In genomic region chr19:42386974-42387707, GRCh38 we compare ENCODE assay signal across 8 cellular contexts. TPM values are rescaled to one million over a fixed set of nuclear protein-coding genes. Genes with fewer than 3 reads are reported as not detected.
A peak's percentile ranks its signal among the peaks of the same experiment; 100 is the strongest.
DNase-seq lines count a peak whose midpoint lies in the region; ATAC-seq and TF ChIP-seq lines count a peak whose summit lies in the region.

No MANE protein-coding gene starts in this region.

- peaks cover 0 to 5% (median 4%) of the 10 kb centered on the region in 4 donors for H3K4me1 ChIP-seq in liver (ENCODE audit: control insufficient read depth in 4 of 4, insufficient read depth in 4 of 4, low read length in 3 of 4)

- WGBS in liver = 4% methylated on average over 48 of the region's 48 CpGs

- DNase-seq in AG09309 (ENCODE audit: low read depth) (no peak), H7 (peak; percentile 97), NCI-H2227 treated with DMSO at 0.1 percent for 48 hours (lab: John Stamatoyannopoulos, UW) (peak; percentile 97), choroid plexus epithelial cell (ENCODE audit: low read depth) (peak; percentile 41)
- DNase-seq in activated CD4-positive, CD25-positive, alpha-beta regulatory T cell treated with anti-CD3 and anti-CD28 coated beads, Interleukin-2, amount 50 U/mL, for 72 hours = peak; percentile 71
- peak; percentile 33 to 71 (median 44) for DNase-seq in stimulated activated CD4-positive, alpha-beta T cell treated with anti-CD3 and anti-CD28 coated beads, TNF-alpha, amount 100 ng/mL, for 24 hours (ENCODE audit: low read depth in 3 of 3)

- ATAC-seq in HG03039 (IDR thresholded peaks at IDR 0.05; ENCODE audit: unreplicated experiment) = no peak

- no peak overlapping the region for H3K9ac ChIP-seq in liver (ENCODE audit: low read depth in 1 of 2, low read length in 2 of 2)

- TF ChIP-seq RAD21 in liver (IDR thresholded peaks at IDR 0.05) = peak; percentile 49 to 68

- H3K9me3 ChIP-seq in liver (ENCODE audit: control insufficient read depth in 4 of 4, low read length in 3 of 4) = no peaks in the 10 kb centered on the region

- H3K27me3 ChIP-seq in H7 (ENCODE audit: control insufficient read depth, insufficient read depth, low read length) (peaks cover 17% of the 10 kb centered on the region), liver (ENCODE audit: control insufficient read depth in 4 of 4, insufficient read depth in 4 of 4, low read length in 3 of 4) (peaks cover 0 to 6% (median 0%) of the 10 kb centered on the region in 4 donors)

- TF ChIP-seq CTCF in AG09309 (IDR thresholded peaks at IDR 0.05; ENCODE audit: control insufficient read depth, insufficient read depth, low read depth, low read length, missing control alignments) (peak; percentile 60), choroid plexus epithelial cell (conservative IDR thresholded peaks at IDR 0.05; ENCODE audit: low read depth, low read length) (peak; percentile 47), liver (IDR thresholded peaks at IDR 0.05; ENCODE audit: low read depth, low read length, missing input control) (peak; percentile 40)

- H3K4me3 ChIP-seq in AG09309 (ENCODE audit: control insufficient read depth, low read depth, low read length) = peak overlapping the region; percentile 44
- peak overlapping the region; percentile 69 for H3K4me3 ChIP-seq in H7 (ENCODE audit: insufficient read depth, low read depth, low read length)
- peak overlapping the region; percentile 49 for H3K4me3 ChIP-seq in choroid plexus epithelial cell (ENCODE audit: low read depth, low read length)
- peak overlapping the region in 2 of 3 donors; percentile 29 to 33 for H3K4me3 ChIP-seq in liver (ENCODE audit: low read depth in 1 of 3, low read length in 3 of 3)

- H3K27ac ChIP-seq in liver (ENCODE audit: low read depth in 1 of 2, low read length in 2 of 2) = no peak overlapping the region

- H3K36me3 ChIP-seq in H7 (replicated peaks; ENCODE audit: control insufficient read depth, insufficient read depth, low read length) = no peaks in the 10 kb centered on the region
- no peaks in the 10 kb centered on the region for H3K36me3 ChIP-seq in liver (ENCODE audit: control insufficient read depth in 4 of 4, insufficient read depth in 3 of 4, low read depth in 1 of 4, low read length in 3 of 4)

TF ChIP-seq in liver, 16 proteins besides CTCF, POLR2A, EP300 and RAD21:
- TF ChIP-seq RXRA (IDR thresholded peaks at IDR 0.05) = peak in 1 of 2 donors; percentile 12
- no peak for TF ChIP-seq HNF4A (conservative IDR thresholded peaks at IDR 0.05)
- no peak for TF ChIP-seq NR2F2 (IDR thresholded peaks at IDR 0.05)
TF ChIP-seq in liver: peak in this region for 1.

RNA-seq across cellular contexts. Expression of gene CNFN, which starts 3.0 kb away (rescaled TPM):
- 7.8 and 11.5 TPM in 2 replicates for total RNA-seq in H7 (2014; rRNA removed; shearing (Covaris generic))
- not detected for total RNA-seq in liver
- polyA plus RNA-seq in liver = 1 to 10 TPM in 1 of 2 donors, under 1 TPM in 1; 0.57 to 1.2 TPM

RNA-seq across cellular contexts. Expression of gene LIPE, which starts 40.0 kb away (rescaled TPM):
- 7.5 and 8.2 TPM in 2 replicates for total RNA-seq in H7 (2014; rRNA removed; shearing (Covaris generic))
- 1 to 10 TPM; 1.5 to 4.7 TPM for total RNA-seq in liver
- 1 to 10 TPM in 1 of 2 donors, under 1 TPM in 1; 0.88 to 1.5 TPM for polyA plus RNA-seq in liver

RNA-seq across cellular contexts. Expression of gene CXCL17, which starts 55.6 kb away (rescaled TPM):
- total RNA-seq in H7 (2014; rRNA removed; shearing (Covaris generic)) = not detected in 2 replicates
- under 1 TPM in 1 of 2 donors, not detected in 1; 0.93 TPM for total RNA-seq in liver
- polyA plus RNA-seq in liver = under 1 TPM in 1 of 2 donors, not detected in 1; 0.10 TPM
